Comparison of ENCODE assay signal across 25 cellular contexts in the genomic region with DNA sequence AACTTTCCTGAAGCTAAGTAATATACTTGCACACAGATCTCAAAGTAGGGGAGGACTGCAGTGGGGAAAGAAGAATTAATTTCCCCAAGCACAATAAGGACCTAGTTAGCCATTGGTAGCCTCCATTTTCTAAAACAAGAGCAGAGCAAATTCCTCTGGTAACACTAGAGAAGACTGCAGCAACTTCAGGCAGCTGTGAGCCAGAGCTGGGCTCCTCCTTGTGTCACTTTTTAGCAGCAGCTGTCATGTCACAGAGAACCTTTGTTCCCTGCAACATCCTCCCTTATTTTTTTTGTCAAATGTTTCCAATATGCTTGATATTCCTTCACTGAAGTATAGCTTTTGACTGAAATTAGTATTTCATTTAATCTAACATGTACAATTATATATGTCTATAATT.
"Had no signal": no experiment of that assay in that cellular context is flagged by ENCODE, and none has a peak within 500 bp of the region (broad histone marks: within the 10 kb centered on the region; RNA-seq: fewer than 3 reads in every experiment).

No MANE protein-coding gene starts in this region.

- ATAC-seq: activated CD4-positive, alpha-beta T cell treated with anti-CD3 and anti-CD28 coated beads for 36 hours; activated CD8-positive, alpha-beta memory T cell treated with anti-CD3 and anti-CD28 coated beads, Interleukin-2, amount 10 ng/mL, durations not matched to agents 7 days and 5 days; activated CD8-positive, alpha-beta T cell treated with anti-CD3 and anti-CD28 coated beads, Interleukin-2, amount 10 ng/mL, durations not matched to agents 7 days and 5 days; activated naive CD4-positive, alpha-beta T cell treated with anti-CD3 and anti-CD28 coated beads, Interleukin-2, amount 50 U/mL, for 72 hours; activated T-cell treated with anti-CD3 and anti-CD28 coated beads, Interleukin-2, amount 50 U/mL, for 72 hours; naive thymus-derived CD8-positive, alpha-beta T cell; pancreas had no signal

- H3K27ac ChIP-seq: epithelial cell of prostate, esophagus squamous epithelium, left ventricle myocardium inferior, pancreas, prostate gland, right atrium auricular region, spleen, suprapubic skin, tibial nerve had no signal

- H3K27me3 ChIP-seq: esophagus squamous epithelium, gastrocnemius medialis, pancreas, right atrium auricular region, spleen, suprapubic skin, tibial nerve had no signal

- H3K4me1 Mint-ChIP-seq: activated CD4-positive, alpha-beta T cell treated with anti-CD3 and anti-CD28 coated beads for 36 hours had no signal

- H3K36me3 ChIP-seq: esophagus squamous epithelium, gastrocnemius medialis, left ventricle myocardium inferior, pancreas, prostate gland, right atrium auricular region, spleen, suprapubic skin, tibial nerve had no signal

- H3K9me3 Mint-ChIP-seq: activated naive CD4-positive, alpha-beta T cell treated with anti-CD3 and anti-CD28 coated beads, Interleukin-2, amount 50 U/mL, for 72 hours; activated T-cell treated with anti-CD3 and anti-CD28 coated beads, Interleukin-2, amount 50 U/mL, for 72 hours; mesothelial cell of epicardium; naive thymus-derived CD8-positive, alpha-beta T cell; T-helper 2 cell treated with Interferon-gamma antibody and Interleukin-4, amounts not matched to agents 5 μg/mL and 100 μg/mL, for 36 hours had no signal

- H3K4me1 ChIP-seq: prostate gland had no signal

- H3K4me3 Mint-ChIP-seq: activated CD4-positive, alpha-beta T cell treated with anti-CD3 and anti-CD28 coated beads for 36 hours; activated CD8-positive, alpha-beta memory T cell treated with anti-CD3 and anti-CD28 coated beads, Interleukin-2, amount 10 ng/mL, durations not matched to agents 7 days and 5 days; activated CD8-positive, alpha-beta T cell treated with anti-CD3 and anti-CD28 coated beads, Interleukin-2, amount 10 ng/mL, durations not matched to agents 7 days and 5 days; activated T-cell treated with anti-CD3 and anti-CD28 coated beads, Interleukin-2, amount 50 U/mL, for 72 hours; mesothelial cell of epicardium; naive thymus-derived CD8-positive, alpha-beta T cell; T-helper 2 cell treated with Interferon-gamma antibody and Interleukin-4, amounts not matched to agents 5 μg/mL and 100 μg/mL, for 36 hours had no signal

- H3K27me3 Mint-ChIP-seq: activated CD4-positive, alpha-beta T cell treated with anti-CD3 and anti-CD28 coated beads for 36 hours; activated CD8-positive, alpha-beta memory T cell treated with anti-CD3 and anti-CD28 coated beads, Interleukin-2, amount 10 ng/mL, durations not matched to agents 7 days and 5 days; naive thymus-derived CD8-positive, alpha-beta T cell had no signal

- DNase-seq: activated CD4-positive, alpha-beta T cell treated with anti-CD3 and anti-CD28 coated beads for 36 hours; activated CD4-positive, CD25-positive, alpha-beta regulatory T cell; activated CD8-positive, alpha-beta memory T cell treated with anti-CD3 and anti-CD28 coated beads, Interleukin-2, amount 10 ng/mL, durations not matched to agents 7 days and 5 days; activated CD8-positive, alpha-beta T cell treated with anti-CD3 and anti-CD28 coated beads, Interleukin-2, amount 10 ng/mL, durations not matched to agents 7 days and 5 days; activated naive CD4-positive, alpha-beta T cell; activated T-cell treated with anti-CD3 and anti-CD28 coated beads, Interleukin-2, amount 50 U/mL, for 72 hours; dermis blood vessel endothelial cell; effector CD8-positive, alpha-beta T cell; esophagus squamous epithelium; glutamatergic neuron; left ventricle myocardium inferior; naive thymus-derived CD8-positive, alpha-beta T cell; pancreas; spleen; stimulated activated naive CD4-positive, alpha-beta T cell; T-helper 1 cell had no signal

- H3K36me3 Mint-ChIP-seq: activated CD8-positive, alpha-beta memory T cell treated with anti-CD3 and anti-CD28 coated beads, Interleukin-2, amount 10 ng/mL, durations not matched to agents 7 days and 5 days; activated naive CD4-positive, alpha-beta T cell treated with anti-CD3 and anti-CD28 coated beads, Interleukin-2, amount 50 U/mL, for 72 hours; mesothelial cell of epicardium; naive thymus-derived CD8-positive, alpha-beta T cell had no signal

- H3K4me3 ChIP-seq: esophagus squamous epithelium, gastrocnemius medialis, left ventricle myocardium inferior, pancreas, prostate gland, right atrium auricular region, spleen, suprapubic skin, tibial nerve had no signal

- H3K27ac Mint-ChIP-seq: activated CD4-positive, alpha-beta T cell treated with anti-CD3 and anti-CD28 coated beads for 36 hours; activated CD8-positive, alpha-beta memory T cell treated with anti-CD3 and anti-CD28 coated beads, Interleukin-2, amount 10 ng/mL, durations not matched to agents 7 days and 5 days; activated CD8-positive, alpha-beta T cell treated with anti-CD3 and anti-CD28 coated beads, Interleukin-2, amount 10 ng/mL, durations not matched to agents 7 days and 5 days; activated T-cell treated with anti-CD3 and anti-CD28 coated beads, Interleukin-2, amount 50 U/mL, for 72 hours; mesothelial cell of epicardium; naive thymus-derived CD8-positive, alpha-beta T cell; T-helper 2 cell treated with Interferon-gamma antibody and Interleukin-4, amounts not matched to agents 5 μg/mL and 100 μg/mL, for 36 hours had no signal

- H3K9me3 ChIP-seq: esophagus squamous epithelium, gastrocnemius medialis, left ventricle myocardium inferior, pancreas, prostate gland, right atrium auricular region, spleen, suprapubic skin, tibial nerve had no signal
